ENCODE assay signal across 20 cellular contexts in genomic region chr4:117478702-117479101, GRCh38.
A peak's percentile ranks its signal among the peaks of the same experiment; 100 is the strongest.
DNase-seq lines count a peak whose midpoint lies in the region; ATAC-seq, FAIRE-seq and TF ChIP-seq lines count a peak whose summit lies in the region.
"Had no signal": no experiment of that assay in that cellular context is flagged by ENCODE, and none has a peak within 500 bp of the region (broad histone marks: within the 10 kb centered on the region; RNA-seq: fewer than 3 reads in every experiment).

No MANE protein-coding gene starts in this region.

- CTCF ChIA-PET in GM12878 (lab: Yijun Ruan, JAX) = no interaction called here

- H3K27me3 ChIP-seq in GM12878 (replicated peaks in 1 of 2; ENCODE audit: control insufficient read depth in 2 of 2, insufficient read depth in 2 of 2, low read length in 1 of 2) (no peaks in the 10 kb centered on the region), left lung (no peaks in the 10 kb centered on the region)
- H3K27me3 ChIP-seq: BE2C had no signal

- H3K4me1 ChIP-seq in GM12878 (ENCODE audit: control insufficient read depth, insufficient read depth, low read length) (no peaks in the 10 kb centered on the region), left lung (no peaks in the 10 kb centered on the region)
- H3K4me1 ChIP-seq: A549 had no signal

- ATAC-seq in GM18511 (IDR thresholded peaks at IDR 0.05; ENCODE audit: unreplicated experiment) (peak; percentile 49), HG03342 (IDR thresholded peaks at IDR 0.05; ENCODE audit: unreplicated experiment) (peak; percentile 45), GM12878 (0 out of 3 replicates have a peak, but pooled peaks have one; percentile 21), left lung (no peak), HG03039 (IDR thresholded peaks at IDR 0.05; ENCODE audit: unreplicated experiment) (no peak)
- ATAC-seq: A549 had no signal

- TF ChIP-seq EP300 in GM12878 (IDR thresholded peaks at IDR 0.05; ENCODE audit: borderline replicate concordance in 1 of 2, control insufficient read depth in 1 of 2, low read depth in 2 of 2, low read length in 2 of 2) = no peak

- H3K4me3 ChIP-seq in GM12878 = no peak overlapping the region
- no peak overlapping the region for H3K4me3 ChIP-seq in left lung
- H3K4me3 ChIP-seq: A549 had no signal

- POLR2A ChIA-PET in GM12878 (lab: Charles Lee) = no interaction called here

- RAD21 ChIA-PET in GM12878 (lab: Charles Lee; ENCODE audit: unreplicated experiment) = no interaction called here

- TF ChIP-seq CTCF in GM12878 (IDR thresholded peaks at IDR 0.05 in 2 of 3, conservative IDR thresholded peaks at IDR 0.05 in 1 of 3; ENCODE audit: control insufficient read depth in 2 of 3, extremely low read depth in 1 of 3, insufficient read depth in 1 of 3, low read depth in 3 of 3, low read length in 3 of 3) (no peak), left lung (IDR thresholded peaks at IDR 0.05) (no peak)

- no peak overlapping the region for H3K4me2 ChIP-seq in GM12878 (ENCODE audit: control insufficient read depth, insufficient read depth)
- H3K4me2 ChIP-seq: A549 had no signal

- in situ Hi-C loops in GM12878 (cut with MboI) = no loop called here

- H3K9me3 ChIP-seq in GM12878 (replicated peaks; ENCODE audit: control insufficient read depth, insufficient read depth, low read length) = no peaks in the 10 kb centered on the region
- no peaks in the 10 kb centered on the region for H3K9me3 ChIP-seq in left lung
- H3K9me3 ChIP-seq: A549, BE2C had no signal

- no peaks in the 10 kb centered on the region for H4K20me1 ChIP-seq in GM12878 (ENCODE audit: control insufficient read depth, insufficient read depth)

- intact Hi-C loops in GM12878 (cut with micrococcal nuclease; ENCODE audit: unreplicated experiment) = no loop called here
- intact Hi-C loops in left lung (cut with DNase I) = no loop called here

- no peak for TF ChIP-seq RAD21 in GM12878 (IDR thresholded peaks at IDR 0.05; ENCODE audit: insufficient read depth, low read depth, low read length)

- no peak overlapping the region for H2AFZ ChIP-seq in GM12878 (ENCODE audit: control insufficient read depth, low read depth, low read length)

- FAIRE-seq in GM12878 (lab: Jason Lieb, UNC) = no peak
- FAIRE-seq: A549, GM12891 had no signal

- no peak for TF ChIP-seq POLR2A in GM12878 (IDR thresholded peaks at IDR 0.05; ENCODE audit: low read depth, low read length)

- no peaks in the 10 kb centered on the region for H3K36me3 ChIP-seq in GM12878 (ENCODE audit: control insufficient read depth in 2 of 2, insufficient read depth in 2 of 2, low read length in 1 of 2)
- no peaks in the 10 kb centered on the region for H3K36me3 ChIP-seq in left lung
- H3K36me3 ChIP-seq: BE2C had no signal

- H3K79me2 ChIP-seq in GM12878 (ENCODE audit: control insufficient read depth, insufficient read depth, low read length) = no peaks in the 10 kb centered on the region

- SMC1A ChIA-PET in GM12878 (lab: Charles Lee; ENCODE audit: uncharacterized antibody, unreplicated experiment) = no interaction called here

- DNase-seq in DMS 273 treated with DMSO at 0.1 percent for 48 hours (lab: John Stamatoyannopoulos, UW) (peak; percentile 2), GM12878 (ENCODE audit: low read depth, low spot score) (no peak), left lung (no peak), NCI-H345 treated with DMSO at 0.1 percent for 48 hours (lab: John Stamatoyannopoulos, UW; ENCODE audit: unreplicated experiment) (no peak), CD1c-positive myeloid dendritic cell (ENCODE audit: extremely low spot score) (no peak)
- DNase-seq: BE2C; CD4-positive, CD25-positive, alpha-beta regulatory T cell; DMS79 treated with DMSO at 0.1 percent for 48 hours; GOT3; HCEC 1CT; MV-4-11; NCI-H1694 treated with DMSO at 0.1 percent for 48 hours; NCI-H2081 treated with DMSO at 0.1 percent for 48 hours; NCI-H524 treated with DMSO at 0.1 percent for 48 hours; Right ventricle myocardium superior had no signal

- H3K27ac ChIP-seq in GM12878 (ENCODE audit: control insufficient read depth, insufficient read depth) (no peak overlapping the region), left lung (no peak overlapping the region)
- H3K27ac ChIP-seq: A549 had no signal

- BruUV-seq in GM12878 (replicated peaks; lab: Mats Ljungman, UMichigan) = no TSS peak

- H3K9ac ChIP-seq in GM12878 (ENCODE audit: control insufficient read depth, insufficient read depth, low read length) = no peak overlapping the region

TF ChIP-seq in GM12878, 131 proteins besides CTCF, POLR2A, EP300 and RAD21:
- TF ChIP-seq WRNIP1 (IDR thresholded peaks at IDR 0.05; ENCODE audit: borderline replicate concordance, low read depth, low read length) (no peak), JUNB (IDR thresholded peaks at IDR 0.05) (0 out of 2 replicates have a peak, but pooled peaks have one; percentile 30)

Comparison
In these comparisons a context has a peak if more than half of its experiments do, and no peak if none do; other contexts are left out.
1. ATAC-seq: peak in GM18511 (single experiment), HG03342 (single experiment) and GM12878 (single experiment); none in left lung (single experiment) and HG03039 (single experiment).